In genomic region chr12:95118138-95118787, GRCh38 we compare ENCODE assay signal across 1 cellular context.
TF ChIP-seq lines count a peak whose summit lies in the region.

No MANE protein-coding gene starts in this region.

TF ChIP-seq in IMR-90, 13 proteins besides CTCF, POLR2A, EP300 and RAD21:
- TF ChIP-seq RFX5 (IDR thresholded peaks at IDR 0.05; ENCODE audit: low read depth, low read length) = no peak
- peak; percentile 74 for TF ChIP-seq BHLHE40 (IDR thresholded peaks at IDR 0.05; ENCODE audit: low read depth, low read length)
- no peak for TF ChIP-seq FOS (IDR thresholded peaks at IDR 0.05; ENCODE audit: low read depth, low read length)
- TF ChIP-seq CHD1 (IDR thresholded peaks at IDR 0.05; ENCODE audit: low read depth, low read length) = no peak
- peak; percentile 6; the same call in 1 of the 2 replicates for TF ChIP-seq SMC3 (IDR thresholded peaks at IDR 0.05; ENCODE audit: low read depth, low read length)
- TF ChIP-seq CEBPB (IDR thresholded peaks at IDR 0.05; ENCODE audit: low read depth, low read length) = no peak
- TF ChIP-seq MAZ (IDR thresholded peaks at IDR 0.05; ENCODE audit: borderline replicate concordance, low read depth, low read length) = no peak
